In the genomic region with DNA sequence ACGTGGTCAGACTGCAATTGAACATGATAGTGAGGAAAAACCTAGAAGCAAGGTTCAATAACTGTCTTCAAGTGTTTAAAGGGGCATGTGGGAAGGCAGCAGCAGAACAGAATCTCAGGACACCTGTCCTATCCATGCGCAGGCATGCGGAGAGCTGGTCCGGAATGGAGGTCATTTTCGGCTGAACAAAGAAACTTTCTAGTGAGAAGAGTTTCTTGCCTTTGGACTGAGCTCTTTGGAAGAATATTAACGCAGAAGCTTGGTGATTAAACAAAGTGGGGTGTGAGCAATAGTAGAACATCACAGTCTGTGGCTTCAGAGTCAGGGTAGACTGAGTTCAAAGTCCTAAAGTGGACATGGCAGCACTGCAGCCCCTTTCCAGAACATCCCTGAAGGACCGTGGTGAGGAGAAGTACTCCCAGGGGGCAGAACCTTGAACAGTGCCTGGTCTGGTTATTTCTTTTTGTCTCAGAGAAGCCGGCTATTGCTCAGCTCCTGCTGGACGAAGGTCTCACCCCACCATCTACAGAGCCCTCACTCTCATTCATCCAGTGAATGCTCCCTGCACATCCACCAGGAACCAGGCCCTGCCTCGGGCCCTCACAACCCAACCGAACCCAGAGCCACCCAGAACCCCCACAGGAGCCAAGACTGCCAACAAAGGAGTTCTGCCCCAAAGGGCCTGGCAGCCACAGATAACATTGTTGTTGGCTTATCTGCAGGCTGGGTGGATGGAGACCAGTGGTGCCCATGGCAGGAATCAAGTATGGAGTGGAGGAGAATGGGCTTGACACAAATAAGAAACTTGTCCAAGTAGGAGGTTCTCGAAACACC, we compare ENCODE assay signal across 26 cellular contexts. TPM values are rescaled to one million over a fixed set of nuclear protein-coding genes. Genes with fewer than 3 reads are reported as not detected.
DNase-seq lines count a peak whose midpoint lies in the region; ATAC-seq, FAIRE-seq and TF ChIP-seq lines count a peak whose summit lies in the region.
"Had no signal": no experiment of that assay in that cellular context is flagged by ENCODE, and none has a peak within 500 bp of the region (broad histone marks: within the 10 kb centered on the region; RNA-seq: fewer than 3 reads in every experiment).

No MANE protein-coding gene starts in this region.

- no peak for TF ChIP-seq RAD21 in HepG2 (CRISPR knock-in tag; IDR thresholded peaks at IDR 0.05)

- TF ChIP-seq CTCF in HepG2 (CRISPR knock-in tag; IDR thresholded peaks at IDR 0.05) (no peak), right lobe of liver (IDR thresholded peaks at IDR 0.05) (no peak), sigmoid colon (IDR thresholded peaks at IDR 0.05) (no peak), stomach (IDR thresholded peaks at IDR 0.05) (no peak)

- peak overlapping the region; percentile 77 for H3K9ac ChIP-seq in HepG2 (ENCODE audit: insufficient read depth, low read depth, low read length)
- H3K9ac ChIP-seq: BLaER1 treated with 17β-estradiol and CSF1 and Interleukin-3, amounts not matched to agents 10 nM and 100 nM had no signal

- CTCF ChIA-PET in HepG2 (lab: Yijun Ruan, JAX; ENCODE audit: low intra/inter-chr PET ratio, low total read pairs) = no interaction called here

- peak; percentile 67 for ATAC-seq in HepG2
- no peak for ATAC-seq in right lobe of liver
- ATAC-seq in HG03439 (IDR thresholded peaks at IDR 0.05; ENCODE audit: unreplicated experiment) = no peak
- ATAC-seq: A549, GM12878, GM23338, HCT116 had no signal

- peak; percentile 90 for DNase-seq in HepG2 (ENCODE audit: low spot score)
- DNase-seq in right lobe of liver = no peak
- DNase-seq in sigmoid colon = peak; percentile 40
- DNase-seq in stomach = peak; percentile 22
- no peak for DNase-seq in hepatic stellate cell (ENCODE audit: low spot score)
- DNase-seq: 8988T; ACHN; AML-193; BE2C; CD4-positive, alpha-beta T cell; CD8-positive, alpha-beta memory T cell; DMS 273 treated with DMSO at 0.1 percent for 48 hours; DMS79; EL; GDM1; H9; HFFc6 had no signal

- in situ Hi-C loops in HepG2 (cut with HindIII; ENCODE audit: extremely low pct_ligation_motif_present, low pct_unique_long_range_greater_than_20kb) = no loop called here

- H2AFZ ChIP-seq in HepG2 (ENCODE audit: low read length) = no peak overlapping the region
- H2AFZ ChIP-seq: GM23338 had no signal

- H3K9me3 ChIP-seq in HepG2 (ENCODE audit: low read length) = no peaks in the 10 kb centered on the region
- no peaks in the 10 kb centered on the region for H3K9me3 ChIP-seq in right lobe of liver
- H3K9me3 ChIP-seq in sigmoid colon = no peaks in the 10 kb centered on the region
- H3K9me3 ChIP-seq in stomach = no peaks in the 10 kb centered on the region
- H3K9me3 ChIP-seq: A549; BE2C; BLaER1 treated with 17β-estradiol and CSF1 and Interleukin-3, amounts not matched to agents 10 nM and 100 nM had no signal

- TF ChIP-seq POLR2A in HepG2 (IDR thresholded peaks at IDR 0.05; ENCODE audit: insufficient read depth in 1 of 2, low read depth in 2 of 2, low read length in 2 of 2) (peak in 1 of 2 experiments; percentile 38; a peak in 1 of 4 replicates), right lobe of liver (IDR thresholded peaks at IDR 0.05) (no peak), sigmoid colon (IDR thresholded peaks at IDR 0.05) (no peak), stomach (IDR thresholded peaks at IDR 0.05) (no peak)

- peaks cover 87% of the 10 kb centered on the region for H3K79me2 ChIP-seq in HepG2 (ENCODE audit: insufficient read depth, low read length)

- POLR2A ChIA-PET in HepG2 (lab: Yijun Ruan, JAX) = interaction anchor here (0.9 to 2.1 kb wide), 13 partner anchors 8 to 203 kb away, joined by 3 to 11 read pairs (median 5); a partner anchor contains a TSS

- H3K27me3 ChIP-seq in HepG2 (ENCODE audit: control insufficient read depth in 1 of 2, insufficient read depth in 2 of 2, low read length in 2 of 2) = no peaks in the 10 kb centered on the region
- H3K27me3 ChIP-seq in right lobe of liver = no peaks in the 10 kb centered on the region
- no peaks in the 10 kb centered on the region for H3K27me3 ChIP-seq in sigmoid colon
- no peaks in the 10 kb centered on the region for H3K27me3 ChIP-seq in stomach
- H3K27me3 ChIP-seq: BE2C; BLaER1 treated with 17β-estradiol and CSF1 and Interleukin-3, amounts not matched to agents 10 nM and 100 nM had no signal

- TF ChIP-seq EP300 in HepG2 (IDR thresholded peaks at IDR 0.05; ENCODE audit: low read depth in 2 of 2, low read length in 2 of 2) (peak in 1 of 2 experiments; percentile 61; a peak in 2 of 4 replicates), HepG2 (CRISPR knock-in tag; IDR thresholded peaks at IDR 0.05; ENCODE audit: borderline replicate concordance) (no peak), sigmoid colon (IDR thresholded peaks at IDR 0.05) (no peak), stomach (IDR thresholded peaks at IDR 0.05) (no peak)

- peak overlapping the region; percentile 92 for H3K4me2 ChIP-seq in HepG2 (ENCODE audit: low read depth, low read length)
- H3K4me2 ChIP-seq: A549; BLaER1 treated with 17β-estradiol and CSF1 and Interleukin-3, amounts not matched to agents 10 nM and 100 nM; GM23338 had no signal

- no TSS peak for BruUV-seq in HepG2 (replicated peaks; lab: Mats Ljungman, UMichigan)

- H3K27ac ChIP-seq in HepG2 (ENCODE audit: extremely low read length, insufficient read depth, low read length) (peak overlapping the region; percentile 71), right lobe of liver (no peak overlapping the region), sigmoid colon (no peak overlapping the region), stomach (no peak overlapping the region)
- H3K27ac ChIP-seq: A549; BLaER1 treated with 17β-estradiol and CSF1 and Interleukin-3, amounts not matched to agents 10 nM and 100 nM had no signal

- H3K4me3 ChIP-seq in HepG2 (replicated peaks in 1 of 3; ENCODE audit: insufficient read depth in 1 of 3, low read depth in 2 of 3, low read length in 3 of 3) (peak overlapping the region in 2 of 3 experiments; percentile 11 to 71; a peak in 5 of 6 replicates), right lobe of liver (no peak overlapping the region), sigmoid colon (no peak overlapping the region), stomach (no peak overlapping the region)
- H3K4me3 ChIP-seq: A549; BLaER1 treated with 17β-estradiol and CSF1 and Interleukin-3, amounts not matched to agents 10 nM and 100 nM; GM12878; GM23338 had no signal

- H3K36me3 ChIP-seq in HepG2 (replicated peaks in 1 of 2; ENCODE audit: control insufficient read depth in 1 of 2, insufficient read depth in 2 of 2, low read length in 2 of 2) = peaks cover 5 to 28% of the 10 kb centered on the region in 2 experiments
- H3K36me3 ChIP-seq in right lobe of liver = no peaks in the 10 kb centered on the region
- no peaks in the 10 kb centered on the region for H3K36me3 ChIP-seq in sigmoid colon
- H3K36me3 ChIP-seq in stomach = no peaks in the 10 kb centered on the region
- H3K36me3 ChIP-seq: BE2C; BLaER1 treated with 17β-estradiol and CSF1 and Interleukin-3, amounts not matched to agents 10 nM and 100 nM had no signal

- WGBS in HepG2 (ENCODE audit: low lambda C conversion rate) = 18% methylated on average over 10 of the region's 12 CpGs
- 70% methylated on average over 9 of the region's 12 CpGs for WGBS in right lobe of liver (ENCODE audit: insufficient coverage, low coverage, low lambda C conversion rate, missing lambda C conversion rate)
- 86 to 91% methylated on average over 12 of the region's 12 CpGs for WGBS in sigmoid colon, 2 donors
- WGBS in stomach, 5 donors = 80 to 90% (median 84%) methylated on average over 12 of the region's 12 CpGs

- no peaks in the 10 kb centered on the region for H4K20me1 ChIP-seq in HepG2 (ENCODE audit: insufficient read depth, low read length)
- H4K20me1 ChIP-seq: BLaER1 treated with 17β-estradiol and CSF1 and Interleukin-3, amounts not matched to agents 10 nM and 100 nM had no signal

- peak; percentile 97 for FAIRE-seq in HepG2 (lab: Jason Lieb, UNC)
- FAIRE-seq: A549, D721Med, GM12878, GM19239 had no signal

- H3K4me1 ChIP-seq in HepG2 (ENCODE audit: insufficient read depth, low read length) = peaks cover 100% of the 10 kb centered on the region
- H3K4me1 ChIP-seq in right lobe of liver = no peaks in the 10 kb centered on the region
- H3K4me1 ChIP-seq in sigmoid colon = no peaks in the 10 kb centered on the region
- H3K4me1 ChIP-seq in stomach = peaks cover 0 to 12% (median 8%) of the 10 kb centered on the region in 4 donors
- H3K4me1 ChIP-seq: A549 had no signal

- intact Hi-C loops in HepG2 (cut with micrococcal nuclease; ENCODE audit: unreplicated experiment) (loop anchor here (1.0 kb wide), 1 partner anchor 8 kb away; no protein-coding TSS in a partner anchor), right lobe of liver (cut with DNase I) (no loop called here), sigmoid colon (cut with DNase I) (no loop called here), stomach (cut with DNase I; ENCODE audit: low total_unique reads) (no loop called here)

RNA-seq across cellular contexts. Expression of a gene that starts 2.8 kb away (rescaled TPM):
- total RNA-seq in HepG2 (2016; rRNA removed; fragmentation: Illumina TruSeq; extraction: Trizol) = 36.2 and 38.1 TPM in 2 replicates
- 18.7 and 20.4 TPM in 2 replicates for total RNA-seq in HepG2 (2016; cell fraction: cytosol; rRNA removed; fragmentation: Illumina TruSeq; extraction: Trizol; ENCODE audit: low read depth)
- 34.9 and 39.3 TPM in 2 replicates for total RNA-seq in HepG2 (2016; cell fraction: insoluble cytoplasmic fraction; rRNA removed; fragmentation: Illumina TruSeq; extraction: Trizol)
- 36.1 and 39.1 TPM in 2 replicates for total RNA-seq in HepG2 (2016; cell fraction: membrane; rRNA removed; fragmentation: Illumina TruSeq; extraction: Trizol)
- 27.0 and 32.8 TPM in 2 replicates for total RNA-seq in HepG2 (2016; cell fraction: nucleus; rRNA removed; fragmentation: Illumina TruSeq; extraction: Trizol)
- 125 and 136 TPM in 2 replicates for polyA plus RNA-seq in HepG2 (2011; rRNA removed)
- 88.0 and 109 TPM in 2 replicates for polyA plus RNA-seq in HepG2 (2011; cell fraction: cytosol; rRNA removed)
- polyA plus RNA-seq in HepG2 (2011; cell fraction: nucleus; rRNA removed) = 335 and 419 TPM in 2 replicates
- 46.9 and 59.9 TPM in 2 replicates for polyA plus RNA-seq in HepG2 (2012)
- polyA plus RNA-seq in HepG2 (2016; cell fraction: cytosol; fragmentation: Illumina TruSeq; extraction: Trizol; ENCODE audit: low read depth) = 25.2 and 30.9 TPM in 2 replicates
- 49.3 and 54.5 TPM in 2 replicates for polyA plus RNA-seq in HepG2 (2016; cell fraction: insoluble cytoplasmic fraction; fragmentation: Illumina TruSeq; extraction: Trizol; ENCODE audit: low read depth)
- polyA plus RNA-seq in HepG2 (2016; cell fraction: membrane; fragmentation: Illumina TruSeq; extraction: Trizol; ENCODE audit: low read depth) = 43.5 and 51.8 TPM in 2 replicates
- 77.3 and 79.0 TPM in 2 replicates for polyA plus RNA-seq in HepG2 (2016; cell fraction: nucleus; fragmentation: Illumina TruSeq; extraction: Trizol; ENCODE audit: insufficient read depth, low read depth)
- polyA minus RNA-seq in HepG2 (2011; rRNA and poly(A)+ RNA removed; ENCODE audit: low replicate concordance) = 2.2 and 130 TPM in 2 replicates
- polyA minus RNA-seq in HepG2 (2011; cell fraction: cytosol; rRNA and poly(A)+ RNA removed) = 39.6 and 44.4 TPM in 2 replicates
- polyA minus RNA-seq in HepG2 (2011; cell fraction: nucleus; rRNA and poly(A)+ RNA removed) = 64.2 and 69.1 TPM in 2 replicates
- 1 to 10 TPM in 4 of 6 experiments, under 1 TPM in 1, not detected in 1; 0.09 to 2.0 (median 1.1) TPM for total RNA-seq in right lobe of liver
- under 1 TPM in 2 of 4 donors, not detected in 2; 0.16 to 0.55 TPM for total RNA-seq in sigmoid colon
- polyA plus RNA-seq in sigmoid colon = 1 to 10 TPM in 2 of 3 donors, under 1 TPM in 1; 0.95 to 4.4 (median 2.4) TPM
- total RNA-seq in stomach = 1 to 10 TPM in 2 of 5 donors, under 1 TPM in 1, not detected in 2; 0.43 to 1.8 (median 1.4) TPM
- polyA plus RNA-seq in stomach = 1 to 10 TPM in 1 of 3 donors, under 1 TPM in 2; 0.35 to 6.3 (median 0.56) TPM
- total RNA-seq: CD4-positive, alpha-beta T cell; CD8-positive, alpha-beta memory T cell; GM12878 had no signal
- polyA plus RNA-seq: CD14-positive monocyte; CD8-positive, alpha-beta memory T cell had no signal

Comparison
In these comparisons a context has a peak if more than half of its experiments do, and no peak if none do; other contexts are left out.
1. DNase-seq: peak in HepG2 (single experiment), sigmoid colon (single experiment) and stomach (single experiment); none in right lobe of liver (0 of 3) and hepatic stellate cell (single experiment).
2. H3K4me3 ChIP-seq: peak in HepG2 (2 of 3); none in right lobe of liver (0 of 3), sigmoid colon (0 of 4) and stomach (0 of 4).
3. RNA of a gene that starts 2.8 kb away (total RNA-seq): 18.7 to 39.3 TPM in HepG2; 0.09 to 2.0 TPM in right lobe of liver, 0.43 to 1.8 TPM in stomach and 0.16 to 0.55 TPM in sigmoid colon; every median in the first group is over 4 times any median in the second.